Comparison of ENCODE assay signal across 2 cellular contexts in the genomic region with DNA sequence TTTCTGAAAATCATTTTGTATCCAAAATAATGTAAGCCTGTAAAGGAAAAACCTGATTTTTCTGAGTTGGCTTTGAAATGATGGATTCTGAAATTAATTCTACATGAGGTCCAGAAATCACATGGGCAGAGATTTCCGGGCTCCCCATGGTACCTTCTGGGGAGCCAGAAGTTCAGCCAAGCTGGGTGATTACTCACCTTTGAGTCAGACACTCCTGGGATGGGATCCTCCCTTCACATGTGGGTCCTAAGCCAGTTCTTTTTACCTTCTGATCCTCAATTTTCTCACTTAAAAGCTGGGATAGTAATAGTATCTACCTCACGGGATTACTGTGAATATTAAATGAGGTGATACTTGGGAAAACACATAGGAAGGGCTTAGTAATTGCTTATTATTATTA.
TF ChIP-seq lines count a peak whose summit lies in the region.

No MANE protein-coding gene starts in this region.

TF ChIP-seq in liver, 16 proteins besides CTCF, POLR2A, EP300 and RAD21 (continued from another document):
- TF ChIP-seq YY1 (IDR thresholded peaks at IDR 0.05): no peak
- TF ChIP-seq EGR1 (IDR thresholded peaks at IDR 0.05; ENCODE audit: low read depth in 2 of 2): no peak
- no peak for TF ChIP-seq JUND (IDR thresholded peaks at IDR 0.05)
- no peak for TF ChIP-seq TAF1 (conservative IDR thresholded peaks at IDR 0.05)
- no peak for TF ChIP-seq FOXA1 (IDR thresholded peaks at IDR 0.05)
- TF ChIP-seq, protein P1, sequence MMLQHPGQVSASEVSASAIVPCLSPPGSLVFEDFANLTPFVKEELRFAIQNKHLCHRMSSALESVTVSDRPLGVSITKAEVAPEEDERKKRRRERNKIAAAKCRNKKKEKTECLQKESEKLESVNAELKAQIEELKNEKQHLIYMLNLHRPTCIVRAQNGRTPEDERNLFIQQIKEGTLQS (IDR thresholded peaks at IDR 0.05): no peak
TF ChIP-seq in liver: peak in this region for 0.

TF ChIP-seq in HepG2, 621 proteins besides CTCF, POLR2A, EP300 and RAD21 (continued from another document):
- TF ChIP-seq SYNCRIP (IDR thresholded peaks at IDR 0.05; ENCODE audit: insufficient read depth, low read depth, low read length): no peak
